ENCODE assay signal across 10 cellular contexts in genomic region chrX:17860179-17860780, GRCh38. TPM values are rescaled to one million over a fixed set of nuclear protein-coding genes. Genes with fewer than 3 reads are reported as not detected.
DNase-seq lines count a peak whose midpoint lies in the region; ATAC-seq and TF ChIP-seq lines count a peak whose summit lies in the region.
"Had no signal": no experiment of that assay in that cellular context is flagged by ENCODE, and none has a peak within 500 bp of the region (broad histone marks: within the 10 kb centered on the region; RNA-seq: fewer than 3 reads in every experiment).

No MANE protein-coding gene starts in this region.

- H3K9ac ChIP-seq in liver (ENCODE audit: low read depth in 1 of 2, low read length in 2 of 2): no peak overlapping the region

- H3K4me1 ChIP-seq in ascending aorta (no peaks in the 10 kb centered on the region), liver (ENCODE audit: control insufficient read depth in 4 of 4, insufficient read depth in 4 of 4, low read length in 3 of 4) (peaks cover 2 to 10% (median 5%) of the 10 kb centered on the region in 4 donors), thoracic aorta (ENCODE audit: control insufficient read depth in 1 of 2, low read depth in 2 of 2) (peaks cover 0 to under 1% of the 10 kb centered on the region in 2 donors)

- no peak for TF ChIP-seq CTCF in ascending aorta (IDR thresholded peaks at IDR 0.05)
- no peak for TF ChIP-seq CTCF in liver (IDR thresholded peaks at IDR 0.05; ENCODE audit: low read depth, low read length, missing input control)
- TF ChIP-seq CTCF in thoracic aorta (IDR thresholded peaks at IDR 0.05): no peak

- H3K36me3 ChIP-seq in ascending aorta (no peaks in the 10 kb centered on the region), liver (ENCODE audit: control insufficient read depth in 4 of 4, insufficient read depth in 3 of 4, low read depth in 1 of 4, low read length in 3 of 4) (no peaks in the 10 kb centered on the region), thoracic aorta (no peaks in the 10 kb centered on the region)

- DNase-seq in NCI-H345 (lab: John Stamatoyannopoulos, UW): peak; percentile 35
- DNase-seq in NCI-H345 treated with DMSO at 0.1 percent for 48 hours (lab: John Stamatoyannopoulos, UW; ENCODE audit: unreplicated experiment): no peak
- DNase-seq in ascending aorta (ENCODE audit: low spot score in 2 of 2): no peak
- no peak for DNase-seq in thoracic aorta (ENCODE audit: low spot score)
- no peak for DNase-seq in DMS153 (lab: John Stamatoyannopoulos, UW)
- DNase-seq in GF-D8 (lab: John Stamatoyannopoulos, UW): no peak
- DNase-seq: DND-41 had no signal

- H3K27me3 ChIP-seq in ascending aorta (no peaks in the 10 kb centered on the region), liver (ENCODE audit: control insufficient read depth in 4 of 4, insufficient read depth in 4 of 4, low read length in 3 of 4) (no peaks in the 10 kb centered on the region), thoracic aorta (replicated peaks; ENCODE audit: insufficient read depth) (no peaks in the 10 kb centered on the region)

- intact Hi-C loops in ascending aorta (cut with DNase I): loop anchor here (2.0 to 10.0 kb wide), 3 partner anchors 43 to 1265 kb away; partner anchors contain the start of gene ADGRG2

- no peak for TF ChIP-seq RAD21 in liver (IDR thresholded peaks at IDR 0.05)

- ATAC-seq in thoracic aorta (ENCODE audit: insufficient number of reproducible peaks, low FRiP score, low read depth) (no peak), GM19455 (IDR thresholded peaks at IDR 0.05; ENCODE audit: unreplicated experiment) (no peak)

- peak overlapping the region; percentile 49 to 61 for H3K27ac ChIP-seq in ascending aorta
- no peak overlapping the region for H3K27ac ChIP-seq in liver (ENCODE audit: low read depth in 1 of 2, low read length in 2 of 2)
- H3K27ac ChIP-seq in thoracic aorta: peak overlapping the region in 1 of 2 donors; percentile 37

- H3K4me3 ChIP-seq in ascending aorta (peak overlapping the region; percentile 64 to 86), liver (ENCODE audit: low read depth in 1 of 3, low read length in 3 of 3) (peak overlapping the region in 2 of 3 donors; percentile 40 to 64), thoracic aorta (peak overlapping the region; percentile 75)
- H3K4me3 ChIP-seq: K562 had no signal

- 2% methylated on average over 53 of the region's 53 CpGs for WGBS in liver

- H3K9me3 ChIP-seq in ascending aorta: no peaks in the 10 kb centered on the region
- no peaks in the 10 kb centered on the region for H3K9me3 ChIP-seq in liver (ENCODE audit: control insufficient read depth in 4 of 4, low read length in 3 of 4)
- no peaks in the 10 kb centered on the region for H3K9me3 ChIP-seq in thoracic aorta

TF ChIP-seq in liver, 16 proteins besides CTCF, POLR2A, EP300 and RAD21:
- TF ChIP-seq EGR1 (IDR thresholded peaks at IDR 0.05; ENCODE audit: low read depth in 2 of 2) (no peak), HNF4G (IDR thresholded peaks at IDR 0.05) (no peak), ZBTB33 (IDR thresholded peaks at IDR 0.05) (no peak), SP1 (IDR thresholded peaks at IDR 0.05) (no peak), TAF1 (conservative IDR thresholded peaks at IDR 0.05) (no peak), FOXA2 (IDR thresholded peaks at IDR 0.05) (no peak), REST (IDR thresholded peaks at IDR 0.05) (no peak), RXRA (IDR thresholded peaks at IDR 0.05) (no peak), YY1 (IDR thresholded peaks at IDR 0.05) (no peak), HNF4A (conservative IDR thresholded peaks at IDR 0.05) (no peak), NR2F2 (IDR thresholded peaks at IDR 0.05) (no peak), GABPA (IDR thresholded peaks at IDR 0.05 in 1 of 2, conservative IDR thresholded peaks at IDR 0.05 in 1 of 2) (no peak), MAX (IDR thresholded peaks at IDR 0.05) (no peak), ATF3 (IDR thresholded peaks at IDR 0.05) (no peak)

RNA-seq across cellular contexts. Expression of gene RAI2, which starts 0.8 kb away (rescaled TPM):
- total RNA-seq in ascending aorta (21.5 TPM), liver (under 1 TPM; 0.14 to 0.59 TPM), thoracic aorta (10 to 100 TPM; 15.9 to 21.5 TPM)
- polyA plus RNA-seq in liver: 1 to 10 TPM; 1.4 to 1.8 TPM
- total RNA-seq: K562 had no signal
- polyA plus RNA-seq: K562 had no signal

Comparison
In these comparisons a context has a peak if more than half of its experiments do, and no peak if none do; other contexts are left out.
1. H3K27ac ChIP-seq: peak in ascending aorta (2 of 2); none in liver (0 of 2).
2. RNA of gene RAI2, which starts 0.8 kb away (total RNA-seq): 15.9 to 21.5 TPM in thoracic aorta and 21.5 TPM in ascending aorta (single experiment); 0.14 to 0.59 TPM in liver; every median in the first group is over 10 times any median in the second.
3. Peak in every context shown above with its lines, with median percentiles within 50 percentile points of each other: H3K4me3 ChIP-seq.